In genomic region chr4:6694177-6694901, GRCh38 we compare ENCODE assay signal across 13 cellular contexts. TPM values are rescaled to one million over a fixed set of nuclear protein-coding genes. Genes with fewer than 3 reads are reported as not detected.
DNase-seq lines count a peak whose midpoint lies in the region; ATAC-seq and TF ChIP-seq lines count a peak whose summit lies in the region.
"Had no signal": no experiment of that assay in that cellular context is flagged by ENCODE, and none has a peak within 500 bp of the region (broad histone marks: within the 10 kb centered on the region; RNA-seq: fewer than 3 reads in every experiment).

No MANE protein-coding gene starts in this region.

- TF ChIP-seq CTCF in CD4-positive, alpha-beta T cell (IDR thresholded peaks at IDR 0.05), result no peak

- H3K4me3 Mint-ChIP-seq in CD4-positive, alpha-beta T cell, result peak overlapping the region; percentile 65
- H3K4me3 Mint-ChIP-seq in activated naive CD8-positive, alpha-beta T cell treated with anti-CD3 and anti-CD28 coated beads, Interleukin-2, amount 50 U/mL, for 24 hours, result no peak overlapping the region
- H3K4me3 Mint-ChIP-seq in natural killer cell treated with Interleukin-12 subunit alpha and Interleukin-12 subunit beta and Interleukin-15 and Interleukin-18, amount 100 ng/mL, for 72 hours, result peak overlapping the region; percentile 73

- no peak for DNase-seq in CD4-positive, alpha-beta T cell
- DNase-seq in HT-29 (ENCODE audit: low spot score) (peak; percentile 52), midbrain (lab: John Stamatoyannopoulos, UW) (no peak), NCI-H345 (lab: John Stamatoyannopoulos, UW) (no peak)
- DNase-seq in activated naive CD8-positive, alpha-beta T cell treated with anti-CD3 and anti-CD28 coated beads, Interleukin-2, amount 50 U/mL, for 24 hours, result no peak
- no peak for DNase-seq in natural killer cell treated with Interleukin-12 subunit alpha and Interleukin-12 subunit beta and Interleukin-15 and Interleukin-18, amount 100 ng/mL, for 72 hours (ENCODE audit: low spot score)
- DNase-seq: amniotic stem cell; DMS79; NCI-H1092; occipital lobe; stimulated activated CD4-positive, alpha-beta T cell treated with anti-CD3 and anti-CD28 coated beads, Interleukin-4, amount 100 ng/mL, for 4 hours; thyroid gland had no signal

- CTCF ChIA-PET in CD4-positive, alpha-beta T cell (lab: Charles Lee), result interaction anchor here (1.2 kb wide), 1 partner anchor 19 kb away, joined by 9 read pairs; no protein-coding TSS in a partner anchor

- H3K27ac ChIP-seq in CD4-positive, alpha-beta T cell (ENCODE audit: low read depth, low read length), result peak overlapping the region; percentile 75
- H3K27ac ChIP-seq: thyroid gland had no signal

- POLR2A ChIA-PET in CD4-positive, alpha-beta T cell (lab: Charles Lee), result interaction anchor here (3.1 to 4.7 kb wide), 5 partner anchors 12 to 54 kb away, joined by 30 to 167 read pairs (median 35); partner anchors contain the start of genes BLOC1S4, MRFAP1 and MRFAP1L1

- no peaks in the 10 kb centered on the region for H3K27me3 Mint-ChIP-seq in CD4-positive, alpha-beta T cell
- H3K27me3 Mint-ChIP-seq in activated naive CD8-positive, alpha-beta T cell treated with anti-CD3 and anti-CD28 coated beads, Interleukin-2, amount 50 U/mL, for 24 hours, result no peaks in the 10 kb centered on the region
- H3K27me3 Mint-ChIP-seq in natural killer cell treated with Interleukin-12 subunit alpha and Interleukin-12 subunit beta and Interleukin-15 and Interleukin-18, amount 100 ng/mL, for 72 hours, result no peaks in the 10 kb centered on the region

- no peaks in the 10 kb centered on the region for H3K9me3 ChIP-seq in CD4-positive, alpha-beta T cell (ENCODE audit: control insufficient read depth, low read length)
- H3K9me3 ChIP-seq: thyroid gland had no signal

- H3K4me1 Mint-ChIP-seq in CD4-positive, alpha-beta T cell (ENCODE audit: low read depth), result peaks cover 84% of the 10 kb centered on the region
- peaks cover 77% of the 10 kb centered on the region for H3K4me1 Mint-ChIP-seq in activated naive CD8-positive, alpha-beta T cell treated with anti-CD3 and anti-CD28 coated beads, Interleukin-2, amount 50 U/mL, for 24 hours
- H3K4me1 Mint-ChIP-seq in natural killer cell treated with Interleukin-12 subunit alpha and Interleukin-12 subunit beta and Interleukin-15 and Interleukin-18, amount 100 ng/mL, for 72 hours (ENCODE audit: low read depth in 2 of 2), result peaks cover 62 to 70% of the 10 kb centered on the region in 2 donors

- peaks cover 8% of the 10 kb centered on the region for H3K36me3 Mint-ChIP-seq in CD4-positive, alpha-beta T cell (ENCODE audit: low read depth)
- H3K36me3 Mint-ChIP-seq in activated naive CD8-positive, alpha-beta T cell treated with anti-CD3 and anti-CD28 coated beads, Interleukin-2, amount 50 U/mL, for 24 hours (ENCODE audit: low read depth), result peaks cover 2% of the 10 kb centered on the region
- H3K36me3 Mint-ChIP-seq in natural killer cell treated with Interleukin-12 subunit alpha and Interleukin-12 subunit beta and Interleukin-15 and Interleukin-18, amount 100 ng/mL, for 72 hours, result no peaks in the 10 kb centered on the region

- no peak for ATAC-seq in CD4-positive, alpha-beta T cell (ENCODE audit: poor library complexity)
- no peak for ATAC-seq in activated naive CD8-positive, alpha-beta T cell treated with anti-CD3 and anti-CD28 coated beads, Interleukin-2, amount 50 U/mL, for 24 hours
- ATAC-seq in natural killer cell treated with Interleukin-12 subunit alpha and Interleukin-12 subunit beta and Interleukin-15 and Interleukin-18, amount 100 ng/mL, for 72 hours, result no peak
- ATAC-seq in GM21381 (IDR thresholded peaks at IDR 0.05; ENCODE audit: unreplicated experiment), result no peak

- H3K27ac Mint-ChIP-seq in CD4-positive, alpha-beta T cell, result peak overlapping the region; percentile 89
- peak overlapping the region; percentile 69 for H3K27ac Mint-ChIP-seq in activated naive CD8-positive, alpha-beta T cell treated with anti-CD3 and anti-CD28 coated beads, Interleukin-2, amount 50 U/mL, for 24 hours
- H3K27ac Mint-ChIP-seq in natural killer cell treated with Interleukin-12 subunit alpha and Interleukin-12 subunit beta and Interleukin-15 and Interleukin-18, amount 100 ng/mL, for 72 hours, result peak overlapping the region; percentile 96 to 98

- H3K9me3 Mint-ChIP-seq in CD4-positive, alpha-beta T cell, result no peaks in the 10 kb centered on the region
- no peaks in the 10 kb centered on the region for H3K9me3 Mint-ChIP-seq in activated naive CD8-positive, alpha-beta T cell treated with anti-CD3 and anti-CD28 coated beads, Interleukin-2, amount 50 U/mL, for 24 hours
- H3K9me3 Mint-ChIP-seq in natural killer cell treated with Interleukin-12 subunit alpha and Interleukin-12 subunit beta and Interleukin-15 and Interleukin-18, amount 100 ng/mL, for 72 hours, result no peaks in the 10 kb centered on the region

- no peaks in the 10 kb centered on the region for H3K27me3 ChIP-seq in CD4-positive, alpha-beta T cell (ENCODE audit: control insufficient read depth, insufficient read depth, low read length)
- H3K27me3 ChIP-seq: thyroid gland had no signal

- intact Hi-C loops in CD4-positive, alpha-beta T cell (cut with DNase I, micrococcal nuclease), result no loop called here

RNA-seq across cellular contexts. Expression of gene S100P, which starts 0.7 kb away (rescaled TPM):
- total RNA-seq in CD4-positive, alpha-beta T cell, result 1 to 10 TPM in 1 of 2 experiments, under 1 TPM in 1; 0.58 to 2.8 TPM
- 412 and 628 TPM in 2 replicates for total RNA-seq in HT-29 (2014; rRNA removed; shearing (Covaris generic))
- 1 to 10 TPM; 4.5 to 5.1 TPM for total RNA-seq in natural killer cell treated with Interleukin-12 subunit alpha and Interleukin-12 subunit beta and Interleukin-15 and Interleukin-18, amount 100 ng/mL, for 72 hours

RNA-seq across cellular contexts. Expression of gene MRFAP1L1, which starts 15.3 kb away (rescaled TPM):
- total RNA-seq in CD4-positive, alpha-beta T cell, result 10 to 100 TPM; 26.6 to 27.0 TPM
- total RNA-seq in HT-29 (2014; rRNA removed; shearing (Covaris generic)), result 41.6 and 43.4 TPM in 2 replicates
- total RNA-seq in natural killer cell treated with Interleukin-12 subunit alpha and Interleukin-12 subunit beta and Interleukin-15 and Interleukin-18, amount 100 ng/mL, for 72 hours, result 10 to 100 TPM; 44.0 to 55.1 TPM

RNA-seq across cellular contexts. Expression of gene BLOC1S4, which starts 21.6 kb away (rescaled TPM):
- total RNA-seq in CD4-positive, alpha-beta T cell, result 10 to 100 TPM; 24.6 to 27.6 TPM
- 28.7 and 31.3 TPM in 2 replicates for total RNA-seq in HT-29 (2014; rRNA removed; shearing (Covaris generic))
- 10 to 100 TPM; 15.9 to 16.7 TPM for total RNA-seq in natural killer cell treated with Interleukin-12 subunit alpha and Interleukin-12 subunit beta and Interleukin-15 and Interleukin-18, amount 100 ng/mL, for 72 hours

RNA-seq across cellular contexts. Expression of gene MRFAP1, which starts 53.9 kb away (rescaled TPM):
- 100 to 1,000 TPM; 172 to 181 TPM for total RNA-seq in CD4-positive, alpha-beta T cell
- total RNA-seq in HT-29 (2014; rRNA removed; shearing (Covaris generic)), result 92.4 and 106 TPM in 2 replicates
- total RNA-seq in natural killer cell treated with Interleukin-12 subunit alpha and Interleukin-12 subunit beta and Interleukin-15 and Interleukin-18, amount 100 ng/mL, for 72 hours, result 100 to 1,000 TPM; 102 to 123 TPM

Comparison
In these comparisons a context has a peak if more than half of its experiments do, and no peak if none do; other contexts are left out.
1. RNA of gene S100P, which starts 0.7 kb away (total RNA-seq): 412 to 628 TPM in HT-29; 4.5 to 5.1 TPM in natural killer cell treated with Interleukin-12 subunit alpha and Interleukin-12 subunit beta and Interleukin-15 and Interleukin-18, amount 100 ng/mL, for 72 hours and 0.58 to 2.8 TPM in CD4-positive, alpha-beta T cell; every median in the first group is over 10 times any median in the second.
2. Peak in every context shown above with its lines, with median percentiles within 50 percentile points of each other: H3K27ac Mint-ChIP-seq.